In the genomic region with DNA sequence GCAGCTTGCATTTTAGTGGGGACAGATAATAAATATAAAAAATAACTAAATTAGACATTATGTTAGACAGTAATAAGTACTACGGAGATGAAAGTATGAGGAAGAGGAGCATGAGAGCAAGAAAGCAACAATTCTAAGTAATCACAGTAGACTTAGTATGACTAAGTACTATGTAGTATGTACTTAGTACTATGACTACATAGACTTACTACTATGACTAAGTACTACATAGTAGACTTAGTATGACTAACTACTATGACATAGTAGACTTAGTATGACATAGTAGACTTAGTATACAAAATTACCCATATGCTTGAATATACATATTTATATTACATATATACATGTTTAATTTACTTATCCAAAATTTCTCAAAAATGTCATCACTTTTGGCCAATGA, we compare ENCODE assay signal across 31 cellular contexts. TPM values are rescaled to one million over a fixed set of nuclear protein-coding genes. Genes with fewer than 3 reads are reported as not detected.
"Had no signal": no experiment of that assay in that cellular context is flagged by ENCODE, and none has a peak within 500 bp of the region (broad histone marks: within the 10 kb centered on the region; RNA-seq: fewer than 3 reads in every experiment).

No MANE protein-coding gene starts in this region.

- DNase-seq: hypothalamus; immature natural killer cell; kidney; left colon; left lung; lower lobe of right lung; mammary epithelial cell; mesenchymal stem cell; naive thymus-derived CD8-positive, alpha-beta T cell; nucleus accumbens; pancreas; posterior cingulate gyrus; retina; right cardiac atrium; stimulated activated CD4-positive, alpha-beta T cell treated with anti-CD3 and anti-CD28 coated beads, Interleukin-12 subunit alpha, Interleukin-12 subunit beta, amount 100 ng/mL, for 4 hours; stimulated activated CD4-positive, alpha-beta T cell treated with anti-CD3 and anti-CD28 coated beads, Interleukin-15, amount 100 ng/mL, for 24 hours; stimulated activated CD4-positive, alpha-beta T cell treated with anti-CD3 and anti-CD28 coated beads, Interleukin-2, amount 100 ng/mL, for 24 hours; stimulated activated CD4-positive, alpha-beta T cell treated with anti-CD3 and anti-CD28 coated beads, Interleukin-4, amount 100 ng/mL, for 1 hour; stimulated activated naive CD8-positive, alpha-beta T cell treated with anti-CD3 and anti-CD28 coated beads, Interleukin-15, Interleukin-2, amounts not matched to agents 100 U/mL and 50 U/mL, for 24 hours; stomach; testis; thyroid gland; transverse colon; upper lobe of left lung had no signal

- H3K36me3 Mint-ChIP-seq: naive thymus-derived CD8-positive, alpha-beta T cell; stimulated activated memory B cell treated with anti-CD40 and anti-IgM and Interleukin-4, amounts not matched to agents 10 μg/mL and 1 μg/mL and 100 μg/mL, for 72 hours had no signal

- H3K27me3 Mint-ChIP-seq: stimulated activated memory B cell treated with anti-CD40 and anti-IgM and Interleukin-4, amounts not matched to agents 10 μg/mL and 1 μg/mL and 100 μg/mL, for 72 hours had no signal

- H3K4me3 Mint-ChIP-seq: immature natural killer cell; naive thymus-derived CD8-positive, alpha-beta T cell; nephron; neural crest cell; stimulated activated memory B cell treated with anti-CD40 and anti-IgM and Interleukin-4, amounts not matched to agents 10 μg/mL and 1 μg/mL and 100 μg/mL, for 72 hours had no signal

- H3K9me3 Mint-ChIP-seq: neural crest cell had no signal

- H3K27ac Mint-ChIP-seq: immature natural killer cell; naive thymus-derived CD8-positive, alpha-beta T cell; nephron; stimulated activated memory B cell treated with anti-CD40 and anti-IgM and Interleukin-4, amounts not matched to agents 10 μg/mL and 1 μg/mL and 100 μg/mL, for 72 hours had no signal

- H3K4me1 Mint-ChIP-seq: nephron, neural crest cell had no signal

- ATAC-seq: left colon; left lung; lower lobe of right lung; naive thymus-derived CD8-positive, alpha-beta T cell; pancreas; right cardiac atrium; sciatic nerve; stimulated activated memory B cell treated with anti-CD40 and anti-IgM and Interleukin-4, amounts not matched to agents 10 μg/mL and 1 μg/mL and 100 μg/mL, for 72 hours; stimulated activated naive CD8-positive, alpha-beta T cell treated with anti-CD3 and anti-CD28 coated beads, Interleukin-15, Interleukin-2, amounts not matched to agents 100 U/mL and 50 U/mL, for 24 hours had no signal

RNA-seq across cellular contexts. Expression of gene CDH20, which starts 29.3 kb away (rescaled TPM):
- total RNA-seq: left colon, mammary epithelial cell, mucosa of gallbladder, osteoblast, vagina had no signal
